In the genomic region with DNA sequence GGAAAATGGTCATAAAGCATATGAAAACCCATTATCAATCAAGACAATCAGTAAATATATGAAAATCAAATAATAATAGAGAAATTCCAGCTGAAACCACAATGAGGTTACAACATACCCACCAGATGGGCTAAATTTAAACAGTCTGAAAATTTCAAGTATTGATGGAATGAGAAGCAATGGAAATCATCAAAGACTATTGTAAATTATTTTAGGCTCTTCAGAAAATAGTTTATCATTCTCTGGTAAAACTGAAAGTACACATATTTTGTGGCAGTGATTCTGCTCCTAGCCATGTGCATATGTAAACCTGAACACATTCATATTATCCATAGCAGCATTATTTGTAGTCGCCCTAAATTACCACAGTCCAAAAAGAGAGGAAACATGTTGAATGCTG, we compare ENCODE assay signal across 20 cellular contexts.
"Had no signal": no experiment of that assay in that cellular context is flagged by ENCODE, and none has a peak within 500 bp of the region (broad histone marks: within the 10 kb centered on the region; RNA-seq: fewer than 3 reads in every experiment).

No MANE protein-coding gene starts in this region.

- H3K9me3 ChIP-seq: right lobe of liver had no signal

- H3K4me2 ChIP-seq: neural progenitor cell, smooth muscle cell had no signal

- H3K27ac ChIP-seq: heart left ventricle, neural progenitor cell, right lobe of liver, stomach, transverse colon, VCaP had no signal

- H3K4me1 ChIP-seq: heart left ventricle, neural progenitor cell, right lobe of liver, stomach, transverse colon had no signal

- H3K4me3 ChIP-seq: heart left ventricle, lung, neural progenitor cell, right lobe of liver, smooth muscle cell, stomach, transverse colon had no signal

- H3K36me3 ChIP-seq: heart left ventricle, neural progenitor cell, right lobe of liver, stomach, transverse colon had no signal

- H3K9ac ChIP-seq: neural progenitor cell had no signal

- H2AFZ ChIP-seq: neural progenitor cell had no signal

- H3K27me3 ChIP-seq: heart left ventricle, neural progenitor cell, right lobe of liver, stomach, transverse colon had no signal

- DNase-seq: activated CD4-positive, alpha-beta T cell treated with anti-CD3 and anti-CD28 coated beads, Interleukin-2, amount 10 ng/mL, durations not matched to agents 7 days and 5 days; activated CD8-positive, alpha-beta memory T cell treated with anti-CD3 and anti-CD28 coated beads, Interleukin-2, amount 10 ng/mL, durations not matched to agents 7 days and 5 days; activated CD8-positive, alpha-beta T cell treated with anti-CD3 and anti-CD28 coated beads for 36 hours; activated gamma-delta T cell; activated naive CD4-positive, alpha-beta T cell treated with anti-CD3 and anti-CD28 coated beads, Interleukin-2, amount 50 U/mL, for 16 hours; activated naive CD8-positive, alpha-beta T cell treated with anti-CD3 and anti-CD28 coated beads, Interleukin-2, amount 50 U/mL, for 24 hours; activated T-cell treated with anti-CD3 and anti-CD28 coated beads for 4 hours; anterior cingulate cortex; effector CD4-positive, alpha-beta T cell; heart left ventricle; naive thymus-derived CD8-positive, alpha-beta T cell; posterior cingulate gyrus; right lobe of liver; stimulated activated CD4-positive, alpha-beta T cell treated with anti-CD3 and anti-CD28 coated beads, Interleukin-15, amount 100 ng/mL, for 24 hours; stomach; transverse colon had no signal
